In the genomic region with DNA sequence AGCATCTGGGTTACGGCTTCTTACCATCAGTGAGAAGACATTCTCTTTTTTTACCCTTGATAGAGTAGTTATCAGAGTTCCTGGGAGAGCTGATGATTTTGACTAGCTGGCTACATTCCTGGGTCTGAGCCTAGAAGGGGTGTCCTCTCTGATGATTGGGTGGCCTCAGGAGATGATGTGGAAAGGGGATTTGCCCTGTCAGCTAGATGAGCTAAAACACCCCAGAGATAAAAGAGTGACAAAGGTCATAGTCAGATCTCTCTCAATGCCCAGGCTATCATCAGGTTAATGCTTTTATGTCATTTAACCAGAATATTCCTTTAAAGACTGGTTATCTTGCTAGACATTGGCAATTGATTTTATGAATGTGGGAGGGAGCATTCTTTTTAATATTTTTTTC, we compare ENCODE assay signal across 1 cellular context.
TF ChIP-seq lines count a peak whose summit lies in the region.

No MANE protein-coding gene starts in this region.

TF ChIP-seq in IMR-90, 13 proteins besides CTCF, POLR2A, EP300 and RAD21 (continued from another document):
- TF ChIP-seq, protein P1, sequence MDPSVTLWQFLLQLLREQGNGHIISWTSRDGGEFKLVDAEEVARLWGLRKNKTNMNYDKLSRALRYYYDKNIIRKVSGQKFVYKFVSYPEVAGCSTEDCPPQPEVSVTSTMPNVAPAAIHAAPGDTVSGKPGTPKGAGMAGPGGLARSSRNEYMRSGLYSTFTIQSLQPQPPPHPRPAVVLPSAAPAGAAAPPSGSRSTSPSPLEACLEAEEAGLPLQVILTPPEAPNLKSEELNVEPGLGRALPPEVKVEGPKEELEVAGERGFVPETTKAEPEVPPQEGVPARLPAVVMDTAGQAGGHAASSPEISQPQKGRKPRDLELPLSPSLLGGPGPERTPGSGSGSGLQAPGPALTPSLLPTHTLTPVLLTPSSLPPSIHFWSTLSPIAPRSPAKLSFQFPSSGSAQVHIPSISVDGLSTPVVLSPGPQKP (IDR thresholded peaks at IDR 0.05; ENCODE audit: borderline replicate concordance, low read depth, low read length) = no peak
- TF ChIP-seq, protein P2, sequence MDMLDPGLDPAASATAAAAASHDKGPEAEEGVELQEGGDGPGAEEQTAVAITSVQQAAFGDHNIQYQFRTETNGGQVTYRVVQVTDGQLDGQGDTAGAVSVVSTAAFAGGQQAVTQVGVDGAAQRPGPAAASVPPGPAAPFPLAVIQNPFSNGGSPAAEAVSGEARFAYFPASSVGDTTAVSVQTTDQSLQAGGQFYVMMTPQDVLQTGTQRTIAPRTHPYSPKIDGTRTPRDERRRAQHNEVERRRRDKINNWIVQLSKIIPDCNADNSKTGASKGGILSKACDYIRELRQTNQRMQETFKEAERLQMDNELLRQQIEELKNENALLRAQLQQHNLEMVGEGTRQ (IDR thresholded peaks at IDR 0.05; ENCODE audit: low read depth, low read length) = no peak
- TF ChIP-seq MAZ (IDR thresholded peaks at IDR 0.05; ENCODE audit: borderline replicate concordance, low read depth, low read length) = no peak
- TF ChIP-seq SMC3 (IDR thresholded peaks at IDR 0.05; ENCODE audit: low read depth, low read length) = no peak
- no peak for TF ChIP-seq BHLHE40 (IDR thresholded peaks at IDR 0.05; ENCODE audit: low read depth, low read length)
TF ChIP-seq in IMR-90: peak in this region for 0.
